30 cellular contexts compared by ENCODE assay signal in genomic region chr18:69616114-69616513, GRCh38.
"Had no signal": no experiment of that assay in that cellular context is flagged by ENCODE, and none has a peak within 500 bp of the region (broad histone marks: within the 10 kb centered on the region; RNA-seq: fewer than 3 reads in every experiment).

No MANE protein-coding gene starts in this region.

- H3K4me3 ChIP-seq: PC-9, SJSA1, SK-N-MC had no signal

- H2AFZ ChIP-seq: PC-9 had no signal

- DNase-seq: Karpas-422, KBM-7, MM.1S, MV-4-11, NCI-H1092, NCI-H1105, NCI-H1417 treated with DMSO at 0.1 percent for 48 hours, NCI-H1436 treated with DMSO at 0.1 percent for 48 hours, NCI-H1694 treated with DMSO at 0.1 percent for 48 hours, NCI-H187 treated with DMSO at 0.1 percent for 48 hours, NCI-H2029, NCI-H2081, NCI-H2171 treated with DMSO at 0.1 percent for 48 hours, NCI-H2227 treated with DMSO at 0.1 percent for 48 hours, NCI-H345, NCI-H446, NCI-H510A treated with DMSO at 0.1 percent for 48 hours, NCI-H524 treated with DMSO at 0.1 percent for 48 hours, NCI-H69, NCI-H748 treated with DMSO at 0.1 percent for 48 hours, NCI-H82, PC-9, Right ventricle myocardium superior, SHP77 treated with DMSO at 0.1 percent for 48 hours, SW 1271 had no signal

- H3K9me3 ChIP-seq: SJSA1 had no signal

- H3K4me1 ChIP-seq: SJSA1 had no signal

- H3K36me3 ChIP-seq: SJSA1 had no signal

- H3K9ac ChIP-seq: KMS-11 had no signal

- ATAC-seq: Panc1, SK-N-SH treated with all-trans-retinoic acid at 6 μM for 48 hours had no signal

- H3K27ac ChIP-seq: KMS-11, PC-9, SJSA1, SK-N-MC had no signal

- H3K27me3 ChIP-seq: SJSA1 had no signal

- H3K4me2 ChIP-seq: KMS-11, PC-9 had no signal
